ENCODE assay signal across 13 cellular contexts in genomic region chr6:9999806-10000205, GRCh38.
DNase-seq lines count a peak whose midpoint lies in the region; FAIRE-seq and TF ChIP-seq lines count a peak whose summit lies in the region.
"Had no signal": no experiment of that assay in that cellular context is flagged by ENCODE, and none has a peak within 500 bp of the region (broad histone marks: within the 10 kb centered on the region; RNA-seq: fewer than 3 reads in every experiment).

No MANE protein-coding gene starts in this region.

- H3K9ac ChIP-seq in GM23248: no peak overlapping the region

- H3K36me3 ChIP-seq in GM23248 (ENCODE audit: low read depth): no peaks in the 10 kb centered on the region

- H4K20me1 ChIP-seq in GM23248 (ENCODE audit: insufficient read depth): no peaks in the 10 kb centered on the region

- H3K27ac ChIP-seq in GM23248: no peak overlapping the region

- DNase-seq in GM23248 (peak; percentile 7), NCI-H69 (lab: John Stamatoyannopoulos, UW) (peak; percentile 18), epithelial cell of esophagus (ENCODE audit: low read depth) (peak; percentile 80), DMS53 treated with DMSO at 0.1 percent for 48 hours (lab: John Stamatoyannopoulos, UW; ENCODE audit: unreplicated experiment) (no peak), NCI-H345 (lab: John Stamatoyannopoulos, UW) (no peak), RCC 7860 (ENCODE audit: low spot score) (no peak)
- DNase-seq: Caco-2; CD8-positive, alpha-beta memory T cell; GOT3; H9 had no signal

- H3F3A ChIP-seq in GM23248 (ENCODE audit: insufficient read depth): no peaks in the 10 kb centered on the region

- H3K79me2 ChIP-seq in GM23248 (ENCODE audit: insufficient read depth): no peaks in the 10 kb centered on the region

- no peaks in the 10 kb centered on the region for H3K27me3 ChIP-seq in GM23248 (replicated peaks; ENCODE audit: insufficient read depth)

- H3K4me3 ChIP-seq in GM23248: no peak overlapping the region
- H3K4me3 ChIP-seq in epithelial cell of esophagus (ENCODE audit: low read length): no peak overlapping the region

- H3K4me1 ChIP-seq in GM23248 (ENCODE audit: insufficient read depth): no peaks in the 10 kb centered on the region
- H3K4me1 ChIP-seq: Caco-2 had no signal

- no peak for TF ChIP-seq CTCF in epithelial cell of esophagus (IDR thresholded peaks at IDR 0.05; ENCODE audit: insufficient read depth, low read depth, low read length, missing control alignments)

- 21 to 29% methylated on average over 3 of the region's 3 CpGs for WGBS in GM23248 (ENCODE audit: low coverage in 1 of 2, low lambda C conversion rate in 2 of 2, missing lambda C conversion rate in 2 of 2), 2 experiments

- H2AFZ ChIP-seq in GM23248: no peak overlapping the region

- in situ Hi-C loops in GM23248 (cut with MboI): no loop called here

- no peak overlapping the region for H3K4me2 ChIP-seq in GM23248 (ENCODE audit: unreplicated experiment)

- no peaks in the 10 kb centered on the region for H3K9me2 ChIP-seq in GM23248 (ENCODE audit: insufficient read depth)

- FAIRE-seq in RCC 7860 (lab: Jason Lieb, UNC): no peak
- FAIRE-seq: GM12891, HepG2, HTR-8/SVneo had no signal

- peaks cover 3% of the 10 kb centered on the region for H3K9me3 ChIP-seq in GM23248 (ENCODE audit: low read depth)
- H3K9me3 ChIP-seq: Caco-2 had no signal

Comparison
In these comparisons a context has a peak if more than half of its experiments do, and no peak if none do; other contexts are left out.
1. DNase-seq: peak in GM23248 (single experiment), NCI-H69 (single experiment) and epithelial cell of esophagus (single experiment); none in DMS53 treated with DMSO at 0.1 percent for 48 hours (single experiment), NCI-H345 (single experiment) and RCC 7860 (single experiment).